ENCODE assay signal across 24 cellular contexts in the genomic region with DNA sequence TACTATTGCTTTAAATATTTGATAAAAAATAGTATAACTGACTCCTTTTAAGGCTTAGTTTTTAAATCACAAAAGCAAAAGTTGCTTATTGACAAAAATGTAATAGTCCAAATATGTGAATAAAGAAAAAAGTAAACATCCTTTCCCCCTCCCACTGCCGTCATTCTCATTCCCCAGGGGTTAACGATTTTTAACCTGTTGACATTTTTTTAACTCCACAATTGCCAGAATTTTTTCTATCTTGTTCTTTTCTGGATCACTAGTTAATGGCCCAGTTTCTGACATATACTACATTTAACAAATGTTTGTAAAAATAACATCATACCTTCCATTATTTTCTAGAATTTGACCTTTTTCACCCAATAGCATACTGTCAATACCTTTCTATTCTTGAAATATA.
"Had no signal": no experiment of that assay in that cellular context is flagged by ENCODE, and none has a peak within 500 bp of the region (broad histone marks: within the 10 kb centered on the region; RNA-seq: fewer than 3 reads in every experiment).

No MANE protein-coding gene starts in this region.

- H3K4me3 Mint-ChIP-seq: T-helper 17 cell had no signal

- H3K36me3 ChIP-seq: MG63, Peyer's patch, SJCRH30 had no signal

- H3K27me3 Mint-ChIP-seq: T-helper 17 cell had no signal

- H3K27ac ChIP-seq: HL-60, PC-9, Peyer's patch, SJCRH30 had no signal

- H3K4me1 ChIP-seq: Peyer's patch, SJCRH30 had no signal

- H3K4me3 ChIP-seq: MG63, PC-9, Peyer's patch, SJCRH30 had no signal

- H3K4me1 Mint-ChIP-seq: T-helper 17 cell had no signal

- H3K27me3 ChIP-seq: MG63, Peyer's patch, SJCRH30 had no signal

- H2AFZ ChIP-seq: PC-9 had no signal

- ATAC-seq: Right ventricle myocardium inferior, SK-N-SH treated with all-trans-retinoic acid at 6 μM for 48 hours, T-helper 17 cell had no signal

- H3K27ac Mint-ChIP-seq: T-helper 17 cell had no signal

- H3K9me3 ChIP-seq: MG63, Peyer's patch, SJCRH30 had no signal

- DNase-seq: IMR-90, Karpas-422, KG1, MG63, NCI-H1092 treated with DMSO at 0.1 percent for 48 hours, NCI-H1436, NCI-H1694, NCI-H187 treated with DMSO at 0.1 percent for 48 hours, NCI-H2029 treated with DMSO at 0.1 percent for 48 hours, NCI-H2107, NCI-H2227 treated with DMSO at 0.1 percent for 48 hours, NCI-H524, NCI-H526 treated with DMSO at 0.1 percent for 48 hours, NCI-H774, OCI-M1, PC-9, Peyer's patch, SHP77 treated with DMSO at 0.1 percent for 48 hours, SJCRH30, T-helper 1 cell, T-helper 17 cell had no signal
